Comparison of ENCODE assay signal across 14 cellular contexts in the genomic region with DNA sequence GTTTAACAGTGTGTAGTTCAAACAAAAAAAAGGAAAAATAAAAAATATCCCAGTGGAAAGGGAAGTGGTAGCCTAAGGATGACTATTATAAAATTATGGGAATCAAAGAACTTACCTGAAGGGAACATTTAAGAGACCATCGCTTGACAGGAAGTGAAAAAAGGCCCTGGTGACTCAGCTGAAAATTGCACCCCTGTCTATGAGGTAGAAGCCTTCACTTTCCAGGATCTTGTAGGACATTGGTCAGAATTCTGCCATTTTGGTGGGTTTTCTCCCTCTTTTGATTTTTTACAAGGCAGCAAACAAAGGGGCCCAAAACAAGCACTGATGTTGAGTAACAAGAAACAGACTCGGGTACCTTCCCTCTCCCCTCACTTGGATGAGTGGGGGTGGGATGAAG. TPM values are rescaled to one million over a fixed set of nuclear protein-coding genes. Genes with fewer than 3 reads are reported as not detected.
DNase-seq lines count a peak whose midpoint lies in the region; ATAC-seq and TF ChIP-seq lines count a peak whose summit lies in the region.
"Had no signal": no experiment of that assay in that cellular context is flagged by ENCODE, and none has a peak within 500 bp of the region (broad histone marks: within the 10 kb centered on the region; RNA-seq: fewer than 3 reads in every experiment).

No MANE protein-coding gene starts in this region.

- no peak overlapping the region for H2AFZ ChIP-seq in smooth muscle cell (ENCODE audit: low read depth)

- H3K4me1 ChIP-seq in right cardiac atrium (ENCODE audit: control insufficient read depth, insufficient read depth, low read length) (no peaks in the 10 kb centered on the region), smooth muscle cell (ENCODE audit: low read depth) (no peaks in the 10 kb centered on the region)
- H3K4me1 ChIP-seq: thyroid gland had no signal

- H3K4me3 ChIP-seq in right cardiac atrium (ENCODE audit: low read length) (no peak overlapping the region), smooth muscle cell (no peak overlapping the region)
- H3K4me3 ChIP-seq: adrenal gland, thyroid gland had no signal

- H3K9me3 Mint-ChIP-seq in T-cell: no peaks in the 10 kb centered on the region

- H3K27me3 Mint-ChIP-seq in T-cell: no peaks in the 10 kb centered on the region

- CTCF ChIA-PET in T-cell (lab: Charles Lee): no interaction called here

- WGBS in right cardiac atrium: 52% methylated on average over 2 of the region's 2 CpGs
- WGBS in smooth muscle cell (ENCODE audit: low lambda C conversion rate): 85% methylated on average over 2 of the region's 2 CpGs

- no peak for TF ChIP-seq CTCF in smooth muscle cell (IDR thresholded peaks at IDR 0.05; ENCODE audit: borderline replicate concordance, insufficient read depth, poor library complexity, severe bottlenecking)

- peaks cover 49% of the 10 kb centered on the region for H3K79me2 ChIP-seq in smooth muscle cell (ENCODE audit: low read depth)

- peaks cover 98% of the 10 kb centered on the region for H4K20me1 ChIP-seq in smooth muscle cell (ENCODE audit: low read depth)

- H3K36me3 Mint-ChIP-seq in T-cell: peaks cover 63% of the 10 kb centered on the region

- peak overlapping the region; percentile 78 to 85 for H3K27ac Mint-ChIP-seq in T-cell

- DNase-seq in DMS53 (lab: John Stamatoyannopoulos, UW) (peak; percentile 29), DMS53 treated with DMSO at 0.1 percent for 48 hours (lab: John Stamatoyannopoulos, UW; ENCODE audit: unreplicated experiment) (no peak), T-cell (no peak), right cardiac atrium (no peak), smooth muscle cell (lab: John Stamatoyannopoulos, UW; ENCODE audit: unreplicated experiment) (no peak)
- DNase-seq: GDM1 had no signal

- peaks cover 79% of the 10 kb centered on the region for H3F3A ChIP-seq in smooth muscle cell (ENCODE audit: low read depth)

- H3K4me3 Mint-ChIP-seq in T-cell: no peak overlapping the region

- H3K4me2 ChIP-seq in smooth muscle cell: no peak overlapping the region

- H3K27me3 ChIP-seq in right cardiac atrium (ENCODE audit: control insufficient read depth, insufficient read depth) (no peaks in the 10 kb centered on the region), smooth muscle cell (ENCODE audit: low read depth) (no peaks in the 10 kb centered on the region)
- H3K27me3 ChIP-seq: adrenal gland, thyroid gland had no signal

- POLR2A ChIA-PET in T-cell (lab: Charles Lee): interaction anchor here in 1 of 2 donors (0.6 kb wide), 1 partner anchor 27 kb away, joined by 3 read pairs; no protein-coding TSS in a partner anchor

- ATAC-seq in T-cell (replicated peaks in 1 of 4) (peak in 2 of 4 experiments; percentile 40 to 43), right cardiac atrium (peak in 1 of 2 donors; percentile 2), GM21360 (IDR thresholded peaks at IDR 0.05; ENCODE audit: unreplicated experiment) (no peak), GM19397 (IDR thresholded peaks at IDR 0.05; ENCODE audit: unreplicated experiment) (no peak), HG03175 (IDR thresholded peaks at IDR 0.05; ENCODE audit: unreplicated experiment) (no peak)

- H3K36me3 ChIP-seq in smooth muscle cell (ENCODE audit: low read depth): peaks cover 31% of the 10 kb centered on the region

- H3K4me1 Mint-ChIP-seq in T-cell: peaks cover 44 to 69% (median 59%) of the 10 kb centered on the region in 3 donors

- intact Hi-C loops in right cardiac atrium (cut with DNase I): no loop called here

- H3K9me3 ChIP-seq in right cardiac atrium (ENCODE audit: control insufficient read depth, low read length) (no peaks in the 10 kb centered on the region), smooth muscle cell (replicated peaks; ENCODE audit: low read depth) (no peaks in the 10 kb centered on the region)
- H3K9me3 ChIP-seq: adrenal gland, thyroid gland had no signal

- no peak overlapping the region for H3K9ac ChIP-seq in smooth muscle cell (ENCODE audit: low read depth)

- peak overlapping the region; percentile 39 for H3K27ac ChIP-seq in right cardiac atrium (ENCODE audit: low read length)
- peak overlapping the region; percentile 75 for H3K27ac ChIP-seq in smooth muscle cell (ENCODE audit: low read depth)
- H3K27ac ChIP-seq: thyroid gland had no signal

RNA-seq across cellular contexts. Expression of gene DDX17, which starts 15.6 kb away (rescaled TPM):
- total RNA-seq in T-cell: 100 to 1,000 TPM; 589 to 907 (median 850) TPM
- 100 to 1,000 TPM; 216 to 253 (median 238) TPM for total RNA-seq in right cardiac atrium
- polyA plus RNA-seq in right cardiac atrium: 134 TPM
- total RNA-seq in smooth muscle cell: 182 and 201 TPM in 2 replicates
- 11.5 and 22.2 TPM in 2 replicates for polyA plus RNA-seq in smooth muscle cell

RNA-seq across cellular contexts. Expression of gene KDELR3, which starts 22.6 kb away (rescaled TPM):
- under 1 TPM in 3 of 5 donors, not detected in 2; 0.20 to 0.29 (median 0.25) TPM for total RNA-seq in T-cell
- 1 to 10 TPM; 5.0 to 8.3 (median 7.4) TPM for total RNA-seq in right cardiac atrium
- 7.9 TPM for polyA plus RNA-seq in right cardiac atrium
- 163 and 207 TPM in 2 replicates for total RNA-seq in smooth muscle cell
- polyA plus RNA-seq in smooth muscle cell: 198 and 252 TPM in 2 replicates

RNA-seq across cellular contexts. Expression of gene KCNJ4, which starts 35.5 kb away (rescaled TPM):
- total RNA-seq in T-cell (not detected), right cardiac atrium (10 to 100 TPM; 15.7 to 40.5 (median 31.3) TPM), smooth muscle cell (0.81 TPM in 1 of 2 replicates, not detected in the other)
- polyA plus RNA-seq in right cardiac atrium (40.4 TPM), smooth muscle cell (not detected in 2 replicates)
- total RNA-seq: A172, epithelial cell of proximal tubule, NCI-H460, thyroid gland had no signal

Comparison
In these comparisons a context has a peak if more than half of its experiments do, and no peak if none do; other contexts are left out.
1. RNA of gene KDELR3, which starts 22.6 kb away (total RNA-seq): 163 to 207 TPM in smooth muscle cell; 5.0 to 8.3 TPM in right cardiac atrium and 0.20 to 0.29 TPM in T-cell; every median in the first group is over 10 times any median in the second.